Comparison of ENCODE assay signal across 10 cellular contexts in genomic region chr3:172156309-172156998, GRCh38.
DNase-seq lines count a peak whose midpoint lies in the region; ATAC-seq, FAIRE-seq and TF ChIP-seq lines count a peak whose summit lies in the region.
"Had no signal": no experiment of that assay in that cellular context is flagged by ENCODE, and none has a peak within 500 bp of the region (broad histone marks: within the 10 kb centered on the region; RNA-seq: fewer than 3 reads in every experiment).

No MANE protein-coding gene starts in this region.

- H3K4me3 ChIP-seq in A673 (ENCODE audit: low read depth, low read length, poor library complexity, severe bottlenecking) = no peak overlapping the region
- no peak overlapping the region for H3K4me3 ChIP-seq in muscle layer of duodenum (ENCODE audit: low read depth in 1 of 2, low read length in 2 of 2)
- H3K4me3 ChIP-seq: uterus had no signal

- H3K36me3 ChIP-seq in A673 (ENCODE audit: insufficient read depth, low read length, poor library complexity, severe bottlenecking) (no peaks in the 10 kb centered on the region), muscle layer of duodenum (ENCODE audit: control insufficient read depth in 1 of 2, insufficient read depth in 2 of 2, low read length in 2 of 2) (peaks cover 0 to 18% of the 10 kb centered on the region in 2 donors)
- H3K36me3 ChIP-seq: uterus had no signal

- TF ChIP-seq CTCF in A673 (conservative IDR thresholded peaks at IDR 0.05; ENCODE audit: low read depth, low read length) = no peak

- POLR2A ChIA-PET in A673 (lab: Charles Lee; ENCODE audit: low non-redundant PET) = no interaction called here

- H3K27ac ChIP-seq in A673 (ENCODE audit: low read depth, low read length, poor library complexity, severe bottlenecking) (peak overlapping the region; percentile 63), muscle layer of duodenum (ENCODE audit: low read length) (peak overlapping the region; percentile 17)

- no peaks in the 10 kb centered on the region for H3K9me3 ChIP-seq in A673 (ENCODE audit: low read depth, low read length, poor library complexity, severe bottlenecking)
- H3K9me3 ChIP-seq in muscle layer of duodenum (ENCODE audit: control insufficient read depth in 1 of 2, low read length in 2 of 2) = no peaks in the 10 kb centered on the region
- H3K9me3 ChIP-seq: uterus had no signal

- DNase-seq in A673 (ENCODE audit: low spot score) = no peak
- DNase-seq in NCI-H146 (lab: John Stamatoyannopoulos, UW) = peak; percentile 34
- DNase-seq in cerebellum (ENCODE audit: low spot score) = peak; percentile 51
- DNase-seq in GM12891 (ENCODE audit: insufficient read length, low spot score) = no peak
- DNase-seq in activated T-cell treated with anti-CD3 and anti-CD28 coated beads for 4 hours = no peak
- DNase-seq: CD4-positive, alpha-beta T cell; uterus had no signal

- FAIRE-seq in GM12891 (lab: Jason Lieb, UNC) = no peak

- ATAC-seq in GM18868 (IDR thresholded peaks at IDR 0.05; ENCODE audit: unreplicated experiment) = no peak
- ATAC-seq in GM18517 (IDR thresholded peaks at IDR 0.05; ENCODE audit: unreplicated experiment) = no peak

- no peaks in the 10 kb centered on the region for H3K27me3 ChIP-seq in A673 (replicated peaks; ENCODE audit: insufficient read depth, low read depth, low read length, poor library complexity)
- no peaks in the 10 kb centered on the region for H3K27me3 ChIP-seq in muscle layer of duodenum (ENCODE audit: low read depth, low read length)
- H3K27me3 ChIP-seq: uterus had no signal

- no peak for TF ChIP-seq POLR2A in GM12891 (IDR thresholded peaks at IDR 0.05; ENCODE audit: low read depth, low read length)

- intact Hi-C loops in A673 (cut with micrococcal nuclease; ENCODE audit: unreplicated experiment) = no loop called here

- CTCF ChIA-PET in A673 (lab: Charles Lee) = interaction anchor here (0.7 kb wide), 1 partner anchor 511 kb away, joined by 5 read pairs; no protein-coding TSS in a partner anchor

- H3K4me1 ChIP-seq in A673 (ENCODE audit: insufficient read depth, low read length, poor library complexity, severe bottlenecking) (peaks cover 43% of the 10 kb centered on the region), muscle layer of duodenum (ENCODE audit: control insufficient read depth in 1 of 2, insufficient read depth in 2 of 2, low read length in 2 of 2) (peaks cover 27 to 37% of the 10 kb centered on the region in 2 donors)

- no TSS peak for BruUV-seq in A673 (replicated peaks; lab: Mats Ljungman, UMichigan)

TF ChIP-seq in GM12891, 5 proteins besides CTCF, POLR2A, EP300 and RAD21:
- TF ChIP-seq PAX5 (IDR thresholded peaks at IDR 0.05; ENCODE audit: insufficient read depth, low read length, severe bottlenecking) = no peak
- TF ChIP-seq TAF1 (IDR thresholded peaks at IDR 0.05; ENCODE audit: low read depth, low read length) = no peak
- TF ChIP-seq POLR2AphosphoS5 (IDR thresholded peaks at IDR 0.05; ENCODE audit: low read depth, low read length) = no peak
- TF ChIP-seq SPI1 (IDR thresholded peaks at IDR 0.05; ENCODE audit: low read depth, low read length) = no peak
- TF ChIP-seq POU2F2 (IDR thresholded peaks at IDR 0.05; ENCODE audit: low read depth, low read length) = no peak
TF ChIP-seq in GM12891: peak in this region for 0.

Comparison
In these comparisons a context has a peak if more than half of its experiments do, and no peak if none do; other contexts are left out.
1. DNase-seq: peak in NCI-H146 (single experiment) and cerebellum (single experiment); none in A673 (single experiment), GM12891 (single experiment) and activated T-cell treated with anti-CD3 and anti-CD28 coated beads for 4 hours (single experiment).